In the genomic region with DNA sequence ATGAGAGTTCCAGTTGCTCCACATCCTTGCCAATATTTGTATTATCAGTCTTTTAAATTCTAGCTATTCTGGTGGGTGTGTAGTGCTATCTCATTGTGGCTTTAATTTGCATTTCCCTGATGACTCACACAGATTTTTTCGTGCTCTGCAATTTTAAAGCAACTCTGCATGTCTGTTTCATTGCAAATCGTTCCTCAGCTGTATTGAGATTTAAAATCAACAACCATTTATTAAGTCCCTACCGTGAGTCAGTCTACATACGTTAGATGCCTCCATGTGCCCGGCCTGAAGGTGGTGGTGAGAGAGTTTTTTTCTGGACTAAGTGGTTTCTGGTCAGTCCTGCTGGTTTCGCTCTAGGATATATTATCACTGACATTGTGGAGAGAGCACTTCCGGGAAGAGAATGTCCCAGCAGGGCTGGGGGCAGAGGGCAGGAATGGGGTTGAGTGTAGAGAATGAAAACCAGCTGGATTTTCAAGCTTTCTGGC, we compare ENCODE assay signal across 14 cellular contexts. TPM values are rescaled to one million over a fixed set of nuclear protein-coding genes. Genes with fewer than 3 reads are reported as not detected.
DNase-seq lines count a peak whose midpoint lies in the region; ATAC-seq, FAIRE-seq and TF ChIP-seq lines count a peak whose summit lies in the region.
"Had no signal": no experiment of that assay in that cellular context is flagged by ENCODE, and none has a peak within 500 bp of the region (broad histone marks: within the 10 kb centered on the region; RNA-seq: fewer than 3 reads in every experiment).

No MANE protein-coding gene starts in this region.

- intact Hi-C loops in activated CD4-positive, alpha-beta T cell treated with anti-CD3 and anti-CD28 coated beads, Interleukin-2, amount 10 ng/mL, durations not matched to agents 24 days and 14 days (cut with micrococcal nuclease): no loop called here
- intact Hi-C loops in activated T-helper 1 cell treated with anti-CD3 and anti-CD28 coated beads, Interleukin-12 subunit alpha, Interleukin-12 subunit beta, Interleukin-2, Interleukin-4 antibody, amounts not matched to agents 30 ng/mL and 10 ng/mL and 1 ng/mL, durations not matched to agents 14 hours and 24 hours and 36 hours (cut with micrococcal nuclease): loop anchor here (1.0 kb wide), 1 partner anchor 8 kb away; a partner anchor contains a TSS

- no peak for DNase-seq in activated CD4-positive, alpha-beta T cell treated with anti-CD3 and anti-CD28 coated beads, Interleukin-2, amount 10 ng/mL, durations not matched to agents 24 days and 14 days
- DNase-seq in activated CD4-positive, alpha-beta T cell treated with anti-CD3 and anti-CD28 coated beads for 1 hour: no peak
- no peak for DNase-seq in activated T-helper 1 cell treated with anti-CD3 and anti-CD28 coated beads, Interleukin-12 subunit alpha, Interleukin-12 subunit beta, Interleukin-2, Interleukin-4 antibody, amounts not matched to agents 30 ng/mL and 10 ng/mL and 1 ng/mL, durations not matched to agents 14 hours and 24 hours and 36 hours (ENCODE audit: low spot score)
- DNase-seq in foreskin keratinocyte (peak; percentile 76 to 90), smooth muscle cell of the brain vasculature (ENCODE audit: low read depth, low spot score) (peak; percentile 69), C1 segment of cervical spinal cord (lab: John Stamatoyannopoulos, UW) (no peak), frontal cortex (ENCODE audit: low spot score in 2 of 2) (no peak)
- DNase-seq: activated CD4-positive, alpha-beta T cell treated with anti-CD3 and anti-CD28 coated beads for 36 hours; activated naive CD8-positive, alpha-beta T cell treated with anti-CD3 and anti-CD28 coated beads, Interleukin-2, amount 10 ng/mL, durations not matched to agents 7 days and 5 days; NCI-H1417 had no signal

- no peak for TF ChIP-seq CTCF in foreskin keratinocyte (conservative IDR thresholded peaks at IDR 0.05)

- H3K27me3 ChIP-seq in foreskin keratinocyte: no peaks in the 10 kb centered on the region
- H3K27me3 ChIP-seq: BLaER1 treated with 17β-estradiol and CSF1 and Interleukin-3, amounts not matched to agents 10 nM and 100 nM had no signal

- H3K4me3 Mint-ChIP-seq in activated CD4-positive, alpha-beta T cell treated with anti-CD3 and anti-CD28 coated beads, Interleukin-2, amount 10 ng/mL, durations not matched to agents 24 days and 14 days: peak overlapping the region; percentile 20
- no peak overlapping the region for H3K4me3 Mint-ChIP-seq in activated T-helper 1 cell treated with anti-CD3 and anti-CD28 coated beads, Interleukin-12 subunit alpha, Interleukin-12 subunit beta, Interleukin-2, Interleukin-4 antibody, amounts not matched to agents 30 ng/mL and 10 ng/mL and 1 ng/mL, durations not matched to agents 14 hours and 24 hours and 36 hours
- H3K4me3 Mint-ChIP-seq: activated CD4-positive, alpha-beta T cell treated with anti-CD3 and anti-CD28 coated beads for 36 hours; activated naive CD8-positive, alpha-beta T cell treated with anti-CD3 and anti-CD28 coated beads, Interleukin-2, amount 10 ng/mL, durations not matched to agents 7 days and 5 days; neural crest cell had no signal

- peaks cover 32% of the 10 kb centered on the region for H3K4me1 Mint-ChIP-seq in activated CD4-positive, alpha-beta T cell treated with anti-CD3 and anti-CD28 coated beads, Interleukin-2, amount 10 ng/mL, durations not matched to agents 24 days and 14 days
- H3K4me1 Mint-ChIP-seq in activated T-helper 1 cell treated with anti-CD3 and anti-CD28 coated beads, Interleukin-12 subunit alpha, Interleukin-12 subunit beta, Interleukin-2, Interleukin-4 antibody, amounts not matched to agents 30 ng/mL and 10 ng/mL and 1 ng/mL, durations not matched to agents 14 hours and 24 hours and 36 hours (ENCODE audit: low read depth): peaks cover 38% of the 10 kb centered on the region

- H3K9me3 Mint-ChIP-seq in activated CD4-positive, alpha-beta T cell treated with anti-CD3 and anti-CD28 coated beads, Interleukin-2, amount 10 ng/mL, durations not matched to agents 24 days and 14 days: peaks cover 12% of the 10 kb centered on the region
- no peaks in the 10 kb centered on the region for H3K9me3 Mint-ChIP-seq in activated T-helper 1 cell treated with anti-CD3 and anti-CD28 coated beads, Interleukin-12 subunit alpha, Interleukin-12 subunit beta, Interleukin-2, Interleukin-4 antibody, amounts not matched to agents 30 ng/mL and 10 ng/mL and 1 ng/mL, durations not matched to agents 14 hours and 24 hours and 36 hours

- no peaks in the 10 kb centered on the region for H3K36me3 Mint-ChIP-seq in activated CD4-positive, alpha-beta T cell treated with anti-CD3 and anti-CD28 coated beads, Interleukin-2, amount 10 ng/mL, durations not matched to agents 24 days and 14 days (ENCODE audit: low read depth)
- peaks cover 3% of the 10 kb centered on the region for H3K36me3 Mint-ChIP-seq in activated T-helper 1 cell treated with anti-CD3 and anti-CD28 coated beads, Interleukin-12 subunit alpha, Interleukin-12 subunit beta, Interleukin-2, Interleukin-4 antibody, amounts not matched to agents 30 ng/mL and 10 ng/mL and 1 ng/mL, durations not matched to agents 14 hours and 24 hours and 36 hours (ENCODE audit: low read depth)

- FAIRE-seq in frontal cortex (lab: Jason Lieb, UNC): no peak
- FAIRE-seq: urothelium cell line had no signal

- ATAC-seq in foreskin keratinocyte (peak; percentile 61), GM19455 (IDR thresholded peaks at IDR 0.05; ENCODE audit: unreplicated experiment) (no peak)
- ATAC-seq: activated CD4-positive, alpha-beta T cell treated with anti-CD3 and anti-CD28 coated beads for 36 hours had no signal

- H3K4me1 ChIP-seq in foreskin keratinocyte: peaks cover 40% of the 10 kb centered on the region

- peak overlapping the region; percentile 97 for H3K27ac ChIP-seq in foreskin keratinocyte

- H3K27me3 Mint-ChIP-seq in activated CD4-positive, alpha-beta T cell treated with anti-CD3 and anti-CD28 coated beads, Interleukin-2, amount 10 ng/mL, durations not matched to agents 24 days and 14 days: peaks cover 22% of the 10 kb centered on the region
- peaks cover 14% of the 10 kb centered on the region for H3K27me3 Mint-ChIP-seq in activated T-helper 1 cell treated with anti-CD3 and anti-CD28 coated beads, Interleukin-12 subunit alpha, Interleukin-12 subunit beta, Interleukin-2, Interleukin-4 antibody, amounts not matched to agents 30 ng/mL and 10 ng/mL and 1 ng/mL, durations not matched to agents 14 hours and 24 hours and 36 hours (ENCODE audit: insufficient read depth)

- H3K27ac Mint-ChIP-seq in activated CD4-positive, alpha-beta T cell treated with anti-CD3 and anti-CD28 coated beads, Interleukin-2, amount 10 ng/mL, durations not matched to agents 24 days and 14 days: peak overlapping the region; percentile 13
- peak overlapping the region; percentile 15 for H3K27ac Mint-ChIP-seq in activated T-helper 1 cell treated with anti-CD3 and anti-CD28 coated beads, Interleukin-12 subunit alpha, Interleukin-12 subunit beta, Interleukin-2, Interleukin-4 antibody, amounts not matched to agents 30 ng/mL and 10 ng/mL and 1 ng/mL, durations not matched to agents 14 hours and 24 hours and 36 hours
- H3K27ac Mint-ChIP-seq: activated CD4-positive, alpha-beta T cell treated with anti-CD3 and anti-CD28 coated beads for 36 hours; activated naive CD8-positive, alpha-beta T cell treated with anti-CD3 and anti-CD28 coated beads, Interleukin-2, amount 10 ng/mL, durations not matched to agents 7 days and 5 days had no signal

RNA-seq across cellular contexts. Expression of a gene that starts 8.4 kb away (rescaled TPM):
- 33.7 and 41.5 TPM in 2 replicates for total RNA-seq in activated CD4-positive, alpha-beta T cell treated with anti-CD3 and anti-CD28 coated beads, Interleukin-2, amount 10 ng/mL, durations not matched to agents 24 days and 14 days
- 36.8 and 45.7 TPM in 2 replicates for total RNA-seq in activated T-helper 1 cell treated with anti-CD3 and anti-CD28 coated beads, Interleukin-12 subunit alpha, Interleukin-12 subunit beta, Interleukin-2, Interleukin-4 antibody, amounts not matched to agents 30 ng/mL and 10 ng/mL and 1 ng/mL, durations not matched to agents 14 hours and 24 hours and 36 hours
- 53.0 and 54.6 TPM in 2 replicates for total RNA-seq in foreskin keratinocyte
- 9.7 and 12.9 TPM in 2 replicates for polyA plus RNA-seq in foreskin keratinocyte
- total RNA-seq in frontal cortex: 86.4 TPM

Comparison
In these comparisons a context has a peak if more than half of its experiments do, and no peak if none do; other contexts are left out.
1. DNase-seq: peak in foreskin keratinocyte (2 of 2) and smooth muscle cell of the brain vasculature (single experiment); none in activated CD4-positive, alpha-beta T cell treated with anti-CD3 and anti-CD28 coated beads, Interleukin-2, amount 10 ng/mL, durations not matched to agents 24 days and 14 days (single experiment), activated CD4-positive, alpha-beta T cell treated with anti-CD3 and anti-CD28 coated beads for 1 hour (single experiment), activated T-helper 1 cell treated with anti-CD3 and anti-CD28 coated beads, Interleukin-12 subunit alpha, Interleukin-12 subunit beta, Interleukin-2, Interleukin-4 antibody, amounts not matched to agents 30 ng/mL and 10 ng/mL and 1 ng/mL, durations not matched to agents 14 hours and 24 hours and 36 hours (single experiment), C1 segment of cervical spinal cord (0 of 14) and frontal cortex (0 of 2).